Comparison of ENCODE assay signal across 8 cellular contexts in genomic region chr19:5679289-5680082, GRCh38. TPM values are rescaled to one million over a fixed set of nuclear protein-coding genes. Genes with fewer than 3 reads are reported as not detected.
A peak's percentile ranks its signal among the peaks of the same experiment; 100 is the strongest.
DNase-seq lines count a peak whose midpoint lies in the region; ATAC-seq and TF ChIP-seq lines count a peak whose summit lies in the region.

No MANE protein-coding gene starts in this region.

- H3K4me3 Mint-ChIP-seq in activated CD4-positive, alpha-beta T cell treated with anti-CD3 and anti-CD28 coated beads for 36 hours: peak overlapping the region; percentile 99
- peak overlapping the region; percentile 98 for H3K4me3 Mint-ChIP-seq in activated naive CD8-positive, alpha-beta T cell treated with anti-CD3 and anti-CD28 coated beads, Interleukin-2, amount 50 U/mL, for 24 hours

- TF ChIP-seq CTCF in kidney epithelial cell (IDR thresholded peaks at IDR 0.05; ENCODE audit: insufficient read depth, low read length, poor library complexity, severe bottlenecking) (no peak), thoracic aorta (IDR thresholded peaks at IDR 0.05) (no peak)

- no peaks in the 10 kb centered on the region for H3K9me3 ChIP-seq in thoracic aorta

- no peak for DNase-seq in activated CD4-positive, alpha-beta T cell treated with anti-CD3 and anti-CD28 coated beads for 36 hours
- no peak for DNase-seq in activated CD4-positive, alpha-beta T cell treated with anti-CD3 and anti-CD28 coated beads, Interleukin-2, amount 50 U/mL, for 1 hour
- DNase-seq in activated naive CD8-positive, alpha-beta T cell treated with anti-CD3 and anti-CD28 coated beads, Interleukin-2, amount 50 U/mL, for 24 hours: no peak
- DNase-seq in kidney epithelial cell (ENCODE audit: low read depth) (no peak), thoracic aorta (ENCODE audit: low spot score) (no peak), iPS-NIHi7 (ENCODE audit: extremely low spot score) (no peak)

- ATAC-seq in activated CD4-positive, alpha-beta T cell treated with anti-CD3 and anti-CD28 coated beads for 36 hours: no peak
- ATAC-seq in activated naive CD8-positive, alpha-beta T cell treated with anti-CD3 and anti-CD28 coated beads, Interleukin-2, amount 50 U/mL, for 24 hours: no peak
- ATAC-seq in thoracic aorta (ENCODE audit: insufficient number of reproducible peaks, low FRiP score, low read depth): no peak
- no peak for ATAC-seq in HG02642 (IDR thresholded peaks at IDR 0.05; ENCODE audit: poor library complexity, unreplicated experiment)
- ATAC-seq in HG03025 (IDR thresholded peaks at IDR 0.05; ENCODE audit: low FRiP score, unreplicated experiment): no peak

- H3K36me3 Mint-ChIP-seq in activated CD4-positive, alpha-beta T cell treated with anti-CD3 and anti-CD28 coated beads for 36 hours (ENCODE audit: low read depth): peaks cover 3% of the 10 kb centered on the region
- no peaks in the 10 kb centered on the region for H3K36me3 Mint-ChIP-seq in activated naive CD8-positive, alpha-beta T cell treated with anti-CD3 and anti-CD28 coated beads, Interleukin-2, amount 50 U/mL, for 24 hours (ENCODE audit: low read depth)

- peak overlapping the region; percentile 85 for H3K27ac ChIP-seq in thoracic aorta

- H3K27me3 Mint-ChIP-seq in activated CD4-positive, alpha-beta T cell treated with anti-CD3 and anti-CD28 coated beads for 36 hours: no peaks in the 10 kb centered on the region
- H3K27me3 Mint-ChIP-seq in activated naive CD8-positive, alpha-beta T cell treated with anti-CD3 and anti-CD28 coated beads, Interleukin-2, amount 50 U/mL, for 24 hours: peaks cover 4% of the 10 kb centered on the region

- H3K36me3 ChIP-seq in kidney epithelial cell (ENCODE audit: control insufficient read depth, insufficient read depth, low read length): no peaks in the 10 kb centered on the region
- H3K36me3 ChIP-seq in thoracic aorta: peaks cover 5% of the 10 kb centered on the region

- POLR2A ChIA-PET in activated CD4-positive, alpha-beta T cell treated with anti-CD3 and anti-CD28 coated beads for 36 hours (lab: Charles Lee): interaction anchor here (0.9 kb wide), 1 partner anchor 10 kb away, joined by 6 read pairs; no protein-coding TSS in a partner anchor

- CTCF ChIA-PET in activated CD4-positive, alpha-beta T cell treated with anti-CD3 and anti-CD28 coated beads for 36 hours (lab: Charles Lee): no interaction called here

- H3K4me1 ChIP-seq in thoracic aorta (ENCODE audit: control insufficient read depth in 1 of 2, low read depth in 2 of 2): peaks cover 8 to 18% of the 10 kb centered on the region in 2 donors

- intact Hi-C loops in activated CD4-positive, alpha-beta T cell treated with anti-CD3 and anti-CD28 coated beads for 36 hours (cut with DNase I, micrococcal nuclease): loop anchor here (1.0 to 10.0 kb wide), 21 partner anchors 11 to 1695 kb away; partner anchors contain the start of genes CATSPERD (in 2 of the 2), LONP1 (in 2 of the 2), RPL36 (in 2 of the 2) and VMAC (in 2 of the 2)

- H3K4me3 ChIP-seq in kidney epithelial cell (ENCODE audit: low read depth, low read length) (peak overlapping the region; percentile 87), thoracic aorta (peak overlapping the region; percentile 98)

- no peaks in the 10 kb centered on the region for H3K9me3 Mint-ChIP-seq in activated CD4-positive, alpha-beta T cell treated with anti-CD3 and anti-CD28 coated beads for 36 hours (ENCODE audit: low read depth)
- H3K9me3 Mint-ChIP-seq in activated naive CD8-positive, alpha-beta T cell treated with anti-CD3 and anti-CD28 coated beads, Interleukin-2, amount 50 U/mL, for 24 hours: no peaks in the 10 kb centered on the region

- peak overlapping the region; percentile 92 for H3K27ac Mint-ChIP-seq in activated CD4-positive, alpha-beta T cell treated with anti-CD3 and anti-CD28 coated beads for 36 hours
- H3K27ac Mint-ChIP-seq in activated naive CD8-positive, alpha-beta T cell treated with anti-CD3 and anti-CD28 coated beads, Interleukin-2, amount 50 U/mL, for 24 hours: peak overlapping the region; percentile 99

- H3K4me1 Mint-ChIP-seq in activated CD4-positive, alpha-beta T cell treated with anti-CD3 and anti-CD28 coated beads for 36 hours: peaks cover 20% of the 10 kb centered on the region
- peaks cover 15% of the 10 kb centered on the region for H3K4me1 Mint-ChIP-seq in activated naive CD8-positive, alpha-beta T cell treated with anti-CD3 and anti-CD28 coated beads, Interleukin-2, amount 50 U/mL, for 24 hours

- H3K27me3 ChIP-seq in kidney epithelial cell (ENCODE audit: control insufficient read depth, insufficient read depth, low read length) (no peaks in the 10 kb centered on the region), thoracic aorta (replicated peaks; ENCODE audit: insufficient read depth) (no peaks in the 10 kb centered on the region)

RNA-seq across cellular contexts. Expression of gene MICOS13, which starts 0.8 kb away (rescaled TPM):
- total RNA-seq in activated CD4-positive, alpha-beta T cell treated with anti-CD3 and anti-CD28 coated beads for 36 hours: 10 to 100 TPM; 50.9 to 52.1 TPM
- total RNA-seq in kidney epithelial cell (47.0 and 55.4 TPM in 2 replicates), thoracic aorta (10 to 100 TPM; 16.9 to 43.7 TPM)

RNA-seq across cellular contexts. Expression of gene HSD11B1L, which starts 1.3 kb away (rescaled TPM):
- total RNA-seq in activated CD4-positive, alpha-beta T cell treated with anti-CD3 and anti-CD28 coated beads for 36 hours: 1 to 10 TPM; 2.0 to 3.2 TPM
- total RNA-seq in kidney epithelial cell: 7.4 and 11.4 TPM in 2 replicates
- 10 to 100 TPM in 1 of 2 donors, 1 to 10 TPM in 1; 7.5 to 11.6 TPM for total RNA-seq in thoracic aorta

RNA-seq across cellular contexts. Expression of gene RPL36, which starts 10.6 kb away (rescaled TPM):
- total RNA-seq in activated CD4-positive, alpha-beta T cell treated with anti-CD3 and anti-CD28 coated beads for 36 hours: 1,000 to 10,000 TPM; 1,452 to 1,530 TPM
- total RNA-seq in kidney epithelial cell (1,562 and 1,717 TPM in 2 replicates), thoracic aorta (100 to 1,000 TPM; 274 to 397 TPM)

RNA-seq across cellular contexts. Expression of gene LONP1, which starts 40.5 kb away (rescaled TPM):
- total RNA-seq in activated CD4-positive, alpha-beta T cell treated with anti-CD3 and anti-CD28 coated beads for 36 hours: 100 to 1,000 TPM; 287 to 315 TPM
- total RNA-seq in kidney epithelial cell (151 and 173 TPM in 2 replicates), thoracic aorta (10 to 100 TPM; 52.8 to 82.8 TPM)

RNA-seq across cellular contexts. Expression of gene CATSPERD, which starts 41.0 kb away (rescaled TPM):
- not detected for total RNA-seq in activated CD4-positive, alpha-beta T cell treated with anti-CD3 and anti-CD28 coated beads for 36 hours
- not detected in 2 replicates for total RNA-seq in kidney epithelial cell
- total RNA-seq in thoracic aorta: under 1 TPM in 1 of 2 donors, not detected in 1; 0.41 TPM
